In genomic region chr7:14385074-14385473, GRCh38 we compare ENCODE assay signal across 17 cellular contexts.
DNase-seq lines count a peak whose midpoint lies in the region; ATAC-seq, FAIRE-seq and TF ChIP-seq lines count a peak whose summit lies in the region.
"Had no signal": no experiment of that assay in that cellular context is flagged by ENCODE, and none has a peak within 500 bp of the region (broad histone marks: within the 10 kb centered on the region; RNA-seq: fewer than 3 reads in every experiment).

No MANE protein-coding gene starts in this region.

- H4K5ac ChIP-seq in IMR-90 (ENCODE audit: low read depth, low read length) = no peak overlapping the region

- H3K4me3 Mint-ChIP-seq in mesothelial cell of epicardium = no peak overlapping the region
- H3K4me3 Mint-ChIP-seq: CD4-positive, alpha-beta memory T cell; T-cell had no signal

- CTCF ChIA-PET in IMR-90 (lab: Yijun Ruan, JAX) = no interaction called here

- no peak overlapping the region for H3K18ac ChIP-seq in IMR-90 (ENCODE audit: low read depth, low read length)

- no TSS peak for BruUV-seq in IMR-90 (replicated peaks; lab: Mats Ljungman, UMichigan)

- no peak for TF ChIP-seq RAD21 in IMR-90 (IDR thresholded peaks at IDR 0.05; ENCODE audit: low read length)

- H2BK20ac ChIP-seq in IMR-90 (ENCODE audit: low read depth, low read length) = no peak overlapping the region

- H3K27me3 ChIP-seq in IMR-90 (ENCODE audit: control insufficient read depth, insufficient read depth, low read length) = no peaks in the 10 kb centered on the region

- no peak overlapping the region for H3K4me3 ChIP-seq in IMR-90 (ENCODE audit: insufficient read depth, low read depth, low read length)
- H3K4me3 ChIP-seq in epithelial cell of esophagus (ENCODE audit: low read length) = no peak overlapping the region

- H3K27me3 Mint-ChIP-seq in mesothelial cell of epicardium (ENCODE audit: low read depth) = no peaks in the 10 kb centered on the region
- H3K27me3 Mint-ChIP-seq: T-cell had no signal

- no peak overlapping the region for H2BK5ac ChIP-seq in IMR-90 (ENCODE audit: low read depth, low read length, poor library complexity, severe bottlenecking)

- H4K91ac ChIP-seq in IMR-90 (ENCODE audit: insufficient read depth, low read depth, low read length) = no peak overlapping the region

- H2BK120ac ChIP-seq in IMR-90 (ENCODE audit: low read depth, low read length) = no peak overlapping the region

- intact Hi-C loops in IMR-90 (cut with micrococcal nuclease) = no loop called here

- no peak overlapping the region for H3K14ac ChIP-seq in IMR-90 (replicated peaks; ENCODE audit: low read depth, low read length)

- no peak overlapping the region for H4K8ac ChIP-seq in IMR-90 (ENCODE audit: low read depth in 2 of 2, low read length in 2 of 2)

- no peak overlapping the region for H3K27ac ChIP-seq in IMR-90 (ENCODE audit: insufficient read depth, low read length)

- no peak for FAIRE-seq in D721Med (lab: Jason Lieb, UNC)

- DNase-seq in ELR (ENCODE audit: low read depth) (peak; percentile 79), IMR-90 (peak; percentile 34), epithelial cell of esophagus (ENCODE audit: low read depth) (peak; percentile 40), mesothelial cell of epicardium (ENCODE audit: low spot score in 2 of 2, unreplicated experiment in 2 of 2) (no peak), D721Med (ENCODE audit: insufficient read length, low spot score) (no peak)
- DNase-seq in activated CD4-positive, CD25-positive, alpha-beta regulatory T cell (lab: John Stamatoyannopoulos, UW) = no peak
- DNase-seq in stimulated activated naive CD4-positive, alpha-beta T cell (lab: John Stamatoyannopoulos, UW) = no peak
- DNase-seq: CD4-positive, alpha-beta memory T cell; Kasumi-1; NCI-H1105 treated with DMSO at 0.1 percent for 48 hours; NCI-H2081 treated with DMSO at 0.1 percent for 48 hours; NCI-H748 treated with DMSO at 0.1 percent for 48 hours; RPMI8226; SIG-M5; T-cell had no signal

- H3K4me1 ChIP-seq in IMR-90 (ENCODE audit: control insufficient read depth, insufficient read depth, low read length) = no peaks in the 10 kb centered on the region; the same call in 1 of the 2 replicates

- no peaks in the 10 kb centered on the region for H3K36me3 ChIP-seq in IMR-90 (ENCODE audit: control insufficient read depth, insufficient read depth, low read length)

- no peak for TF ChIP-seq POLR2A in IMR-90 (IDR thresholded peaks at IDR 0.05; ENCODE audit: low read depth, low read length)

- no peaks in the 10 kb centered on the region; the same call in 1 of the 2 replicates for H3K9me1 ChIP-seq in IMR-90 (ENCODE audit: insufficient read depth, low read length)

- H3K4me1 Mint-ChIP-seq in mesothelial cell of epicardium = peaks cover 43% of the 10 kb centered on the region
- H3K4me1 Mint-ChIP-seq: T-cell had no signal

- no peak overlapping the region for H3K23ac ChIP-seq in IMR-90 (ENCODE audit: low read depth, low read length)

- H2AK9ac ChIP-seq in IMR-90 (replicated peaks; ENCODE audit: low read depth, low read length, poor library complexity) = no peak overlapping the region

- no peaks in the 10 kb centered on the region for H4K20me1 ChIP-seq in IMR-90 (ENCODE audit: insufficient read depth, low read length)

- no peaks in the 10 kb centered on the region for H3K9me3 ChIP-seq in IMR-90 (ENCODE audit: control insufficient read depth, insufficient read depth, low read length)

- no peak overlapping the region for H3K9ac ChIP-seq in IMR-90 (ENCODE audit: low read depth, low read length)

- no peak overlapping the region for H2AK5ac ChIP-seq in IMR-90 (ENCODE audit: low read depth, low read length)

- H3K27ac Mint-ChIP-seq in mesothelial cell of epicardium = peak overlapping the region; percentile 0
- H3K27ac Mint-ChIP-seq: CD4-positive, alpha-beta memory T cell; T-cell had no signal

- WGBS in IMR-90 (ENCODE audit: extremely low coverage in 2 of 2, insufficient read length in 1 of 2), 2 experiments = no CpG with 5 or more reads among the region's 3 CpGs

- ATAC-seq in IMR-90 (ENCODE audit: low read depth) (no peak), GM19452 (IDR thresholded peaks at IDR 0.05; ENCODE audit: unreplicated experiment) (no peak)
- ATAC-seq: SK-N-SH treated with all-trans-retinoic acid at 6 μM for 48 hours, T-cell had no signal

- no peak for TF ChIP-seq CTCF in IMR-90 (conservative IDR thresholded peaks at IDR 0.05; ENCODE audit: low read depth, low read length)
- no peak for TF ChIP-seq CTCF in epithelial cell of esophagus (IDR thresholded peaks at IDR 0.05; ENCODE audit: insufficient read depth, low read depth, low read length, missing control alignments)
- TF ChIP-seq CTCF in mesothelial cell of epicardium (IDR thresholded peaks at IDR 0.05; ENCODE audit: unreplicated experiment) = no peak
- TF ChIP-seq CTCF in D721Med (IDR thresholded peaks at IDR 0.05; ENCODE audit: insufficient read depth, missing control alignments) = no peak

- peaks cover 4% of the 10 kb centered on the region for H3K9me3 Mint-ChIP-seq in mesothelial cell of epicardium

- H2BK15ac ChIP-seq in IMR-90 (ENCODE audit: low read depth, low read length) = no peak overlapping the region

- no peak overlapping the region for H3K4ac ChIP-seq in IMR-90 (ENCODE audit: low read depth, low read length)

- in situ Hi-C loops in IMR-90 (cut with MboI; ENCODE audit: low sequenced_read_pairs) = no loop called here

- no peaks in the 10 kb centered on the region for H3K79me1 ChIP-seq in IMR-90 (ENCODE audit: low read depth in 1 of 2, low read length in 2 of 2)

- H2AFZ ChIP-seq in IMR-90 (replicated peaks; ENCODE audit: low read length, poor library complexity) = no peak overlapping the region

- dilution Hi-C loops in IMR-90 (cut with HindIII; ENCODE audit: low sequenced_read_pairs, unreplicated experiment) = no loop called here

- no peaks in the 10 kb centered on the region for H3K36me3 Mint-ChIP-seq in mesothelial cell of epicardium
- H3K36me3 Mint-ChIP-seq: CD4-positive, alpha-beta memory T cell; T-cell had no signal

- POLR2A ChIA-PET in IMR-90 (lab: Charles Lee; ENCODE audit: unreplicated experiment) = no interaction called here

- no peak overlapping the region for H3K56ac ChIP-seq in IMR-90 (ENCODE audit: extremely low read depth, insufficient read depth, low read length)

- H3K4me2 ChIP-seq in IMR-90 (ENCODE audit: low read depth, low read length) = no peak overlapping the region

TF ChIP-seq in IMR-90, 13 proteins besides CTCF, POLR2A, EP300 and RAD21:
- no peak for TF ChIP-seq BHLHE40 (IDR thresholded peaks at IDR 0.05; ENCODE audit: low read depth, low read length)
- TF ChIP-seq RCOR1 (IDR thresholded peaks at IDR 0.05; ENCODE audit: insufficient replicate concordance, low read length) = no peak
- TF ChIP-seq SMC3 (IDR thresholded peaks at IDR 0.05; ENCODE audit: low read depth, low read length) = no peak
- TF ChIP-seq, protein P1, sequence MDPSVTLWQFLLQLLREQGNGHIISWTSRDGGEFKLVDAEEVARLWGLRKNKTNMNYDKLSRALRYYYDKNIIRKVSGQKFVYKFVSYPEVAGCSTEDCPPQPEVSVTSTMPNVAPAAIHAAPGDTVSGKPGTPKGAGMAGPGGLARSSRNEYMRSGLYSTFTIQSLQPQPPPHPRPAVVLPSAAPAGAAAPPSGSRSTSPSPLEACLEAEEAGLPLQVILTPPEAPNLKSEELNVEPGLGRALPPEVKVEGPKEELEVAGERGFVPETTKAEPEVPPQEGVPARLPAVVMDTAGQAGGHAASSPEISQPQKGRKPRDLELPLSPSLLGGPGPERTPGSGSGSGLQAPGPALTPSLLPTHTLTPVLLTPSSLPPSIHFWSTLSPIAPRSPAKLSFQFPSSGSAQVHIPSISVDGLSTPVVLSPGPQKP (IDR thresholded peaks at IDR 0.05; ENCODE audit: borderline replicate concordance, low read depth, low read length) = no peak
- no peak for TF ChIP-seq MXI1 (IDR thresholded peaks at IDR 0.05; ENCODE audit: borderline replicate concordance, low read depth, low read length)
- TF ChIP-seq CEBPB (IDR thresholded peaks at IDR 0.05; ENCODE audit: low read depth, low read length) = no peak
- no peak for TF ChIP-seq RFX5 (IDR thresholded peaks at IDR 0.05; ENCODE audit: low read depth, low read length)
- TF ChIP-seq NFE2L2 (IDR thresholded peaks at IDR 0.05; ENCODE audit: low read depth, low read length) = no peak
- TF ChIP-seq CHD1 (IDR thresholded peaks at IDR 0.05; ENCODE audit: low read depth, low read length) = no peak
- no peak for TF ChIP-seq FOS (IDR thresholded peaks at IDR 0.05; ENCODE audit: low read depth, low read length)
- no peak for TF ChIP-seq USF2 (IDR thresholded peaks at IDR 0.05; ENCODE audit: low read depth, low read length)
- no peak for TF ChIP-seq MAFK (IDR thresholded peaks at IDR 0.05; ENCODE audit: low read depth, low read length)
- TF ChIP-seq MAZ (IDR thresholded peaks at IDR 0.05; ENCODE audit: borderline replicate concordance, low read depth, low read length) = no peak

Comparison
In these comparisons a context has a peak if more than half of its experiments do, and no peak if none do; other contexts are left out.
1. DNase-seq: peak in ELR (single experiment), IMR-90 (single experiment) and epithelial cell of esophagus (single experiment); none in mesothelial cell of epicardium (0 of 2), activated CD4-positive, CD25-positive, alpha-beta regulatory T cell (0 of 4), stimulated activated naive CD4-positive, alpha-beta T cell (0 of 6) and D721Med (single experiment).